9 cellular contexts compared by ENCODE assay signal in genomic region chr12:2244013-2244861, GRCh38.
DNase-seq lines count a peak whose midpoint lies in the region; TF ChIP-seq lines count a peak whose summit lies in the region.
"Had no signal": no experiment of that assay in that cellular context is flagged by ENCODE, and none has a peak within 500 bp of the region (broad histone marks: within the 10 kb centered on the region; RNA-seq: fewer than 3 reads in every experiment).

No MANE protein-coding gene starts in this region.

- H3K4me2 ChIP-seq in PC-9 = no peak overlapping the region

- peaks cover 29% of the 10 kb centered on the region for H3K27me3 Mint-ChIP-seq in type B pancreatic cell

- no peak overlapping the region for H3K4me3 ChIP-seq in ascending aorta
- H3K4me3 ChIP-seq in PC-9 = no peak overlapping the region

- H3K9me2 ChIP-seq in PC-9 (ENCODE audit: insufficient read depth) = no peaks in the 10 kb centered on the region

- no peaks in the 10 kb centered on the region for H3K27me3 ChIP-seq in ascending aorta
- peaks cover 100% of the 10 kb centered on the region for H3K27me3 ChIP-seq in PC-9 (ENCODE audit: insufficient read depth, low read depth)

- no peaks in the 10 kb centered on the region for H3K9me3 ChIP-seq in ascending aorta
- H3K9me3 ChIP-seq in PC-9 (ENCODE audit: insufficient read depth, low read depth) = no peaks in the 10 kb centered on the region

- no peaks in the 10 kb centered on the region for H3K79me2 ChIP-seq in PC-9 (ENCODE audit: low read depth)

- H3K4me1 Mint-ChIP-seq in type B pancreatic cell (ENCODE audit: unreplicated experiment) = peaks cover 10% of the 10 kb centered on the region

- TF ChIP-seq CTCF in ascending aorta (IDR thresholded peaks at IDR 0.05) (no peak), type B pancreatic cell (conservative IDR thresholded peaks at IDR 0.05) (no peak), PC-9 (conservative IDR thresholded peaks at IDR 0.05) (no peak)

- no peaks in the 10 kb centered on the region for H3F3A ChIP-seq in PC-9 (ENCODE audit: insufficient read depth, low read depth)

- POLR2A ChIA-PET in PC-9 (lab: Charles Lee; ENCODE audit: unreplicated experiment) = no interaction called here

- intact Hi-C loops in ascending aorta (cut with DNase I) = no loop called here
- intact Hi-C loops in PC-9 (cut with micrococcal nuclease; ENCODE audit: unreplicated experiment) = no loop called here

- H3K4me1 ChIP-seq in ascending aorta (peaks cover 0 to 26% of the 10 kb centered on the region in 2 donors), PC-9 (replicated peaks; ENCODE audit: insufficient read depth) (no peaks in the 10 kb centered on the region)

- peak overlapping the region; percentile 59 for H3K27ac Mint-ChIP-seq in type B pancreatic cell

- H3K27ac ChIP-seq in ascending aorta = peak overlapping the region; percentile 56 to 65
- no peak overlapping the region for H3K27ac ChIP-seq in PC-9

- H2AFZ ChIP-seq in PC-9 = no peak overlapping the region

- peak; percentile 10 for DNase-seq in NCI-H1436 (lab: John Stamatoyannopoulos, UW)
- DNase-seq in NCI-H1436 treated with DMSO at 0.1 percent for 48 hours (lab: John Stamatoyannopoulos, UW) = no peak
- DNase-seq in ascending aorta (ENCODE audit: low spot score in 2 of 2) = peak in 1 of 2 donors; percentile 79
- peak; percentile 51 for DNase-seq in iPS-NIHi11 (ENCODE audit: low spot score)
- DNase-seq in type B pancreatic cell (ENCODE audit: extremely low spot score, unreplicated experiment) = no peak
- no peak for DNase-seq in activated CD4-positive, alpha-beta T cell treated with anti-CD3 and anti-CD28 coated beads for 4 hours
- DNase-seq in PC-9 = no peak
- no peak for DNase-seq in stimulated activated CD4-positive, alpha-beta T cell treated with anti-CD3 and anti-CD28 coated beads, Interleukin-2, amount 100 ng/mL, for 24 hours
- DNase-seq: caudate nucleus had no signal

- H3K36me3 ChIP-seq in ascending aorta (no peaks in the 10 kb centered on the region), PC-9 (ENCODE audit: low read depth) (no peaks in the 10 kb centered on the region)

- H3K9me3 Mint-ChIP-seq in type B pancreatic cell = no peaks in the 10 kb centered on the region

- no peaks in the 10 kb centered on the region for H4K20me1 ChIP-seq in PC-9 (ENCODE audit: insufficient read depth)

- peak overlapping the region; percentile 23 for H3K4me3 Mint-ChIP-seq in type B pancreatic cell

- H3K36me3 Mint-ChIP-seq in type B pancreatic cell = peaks cover 3% of the 10 kb centered on the region

- BruUV-seq in PC-9 (replicated peaks; lab: Mats Ljungman, UMichigan) = no TSS peak

- CTCF ChIA-PET in PC-9 (lab: Charles Lee) = no interaction called here

Comparison
In these comparisons a context has a peak if more than half of its experiments do, and no peak if none do; other contexts are left out.
1. DNase-seq: peak in NCI-H1436 (single experiment) and iPS-NIHi11 (single experiment); none in NCI-H1436 treated with DMSO at 0.1 percent for 48 hours (single experiment), type B pancreatic cell (single experiment), activated CD4-positive, alpha-beta T cell treated with anti-CD3 and anti-CD28 coated beads for 4 hours (0 of 2), PC-9 (0 of 2) and stimulated activated CD4-positive, alpha-beta T cell treated with anti-CD3 and anti-CD28 coated beads, Interleukin-2, amount 100 ng/mL, for 24 hours (0 of 2).